13 cellular contexts compared by ENCODE assay signal in the genomic region with DNA sequence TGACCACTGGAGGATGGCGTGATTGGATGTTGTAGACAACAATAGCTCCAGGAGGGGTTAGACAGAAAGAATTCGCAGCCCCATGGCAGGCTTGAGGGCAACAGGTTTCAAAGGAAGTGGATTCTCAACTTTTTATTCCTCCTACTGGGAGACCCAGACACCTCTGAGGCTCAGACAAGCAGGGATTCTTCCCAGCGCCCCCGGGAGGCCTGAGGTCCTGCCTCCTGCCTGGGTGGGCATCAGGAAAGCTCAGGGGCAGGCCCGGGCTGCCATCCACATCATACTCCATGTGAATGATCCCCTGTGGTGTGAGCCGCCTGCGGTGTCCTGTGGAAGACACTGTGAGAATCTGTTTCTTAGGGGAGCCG.
"Had no signal": no experiment of that assay in that cellular context is flagged by ENCODE, and none has a peak within 500 bp of the region (broad histone marks: within the 10 kb centered on the region; RNA-seq: fewer than 3 reads in every experiment).

No MANE protein-coding gene starts in this region.

- H3K9me3 ChIP-seq: breast epithelium, tibial nerve had no signal

- H3K36me3 Mint-ChIP-seq: activated naive CD8-positive, alpha-beta T cell treated with anti-CD3 and anti-CD28 coated beads, Interleukin-2, amount 10 ng/mL, durations not matched to agents 7 days and 5 days; natural killer cell treated with Interleukin-12 subunit alpha and Interleukin-12 subunit beta and Interleukin-15 and Interleukin-18, amount 100 ng/mL, for 72 hours; stimulated activated effector memory CD8-positive, alpha-beta T cell treated with anti-CD3 and anti-CD28 coated beads, Interleukin-12 subunit alpha, Interleukin-12 subunit beta, amount 100 ng/mL, for 72 hours had no signal

- H3K4me1 Mint-ChIP-seq: activated B cell treated with CpG ODN at 0.5 μM for 24 hours; activated naive CD8-positive, alpha-beta T cell treated with anti-CD3 and anti-CD28 coated beads, Interleukin-2, amount 10 ng/mL, durations not matched to agents 7 days and 5 days; stimulated activated effector memory CD8-positive, alpha-beta T cell treated with anti-CD3 and anti-CD28 coated beads, Interleukin-12 subunit alpha, Interleukin-12 subunit beta, amount 100 ng/mL, for 72 hours had no signal

- H3K4me1 ChIP-seq: breast epithelium had no signal

- ATAC-seq: natural killer cell treated with Interleukin-12 subunit alpha and Interleukin-12 subunit beta and Interleukin-15 and Interleukin-18, amount 100 ng/mL, for 72 hours; stimulated activated effector memory CD8-positive, alpha-beta T cell treated with anti-CD3 and anti-CD28 coated beads, Interleukin-12 subunit alpha, Interleukin-12 subunit beta, amount 100 ng/mL, for 72 hours had no signal

- FAIRE-seq: frontal cortex had no signal

- H3K27me3 ChIP-seq: breast epithelium, tibial nerve had no signal

- H3K4me3 Mint-ChIP-seq: activated B cell treated with CpG ODN at 0.5 μM for 24 hours; activated naive CD8-positive, alpha-beta T cell treated with anti-CD3 and anti-CD28 coated beads, Interleukin-2, amount 10 ng/mL, durations not matched to agents 7 days and 5 days; natural killer cell treated with Interleukin-12 subunit alpha and Interleukin-12 subunit beta and Interleukin-15 and Interleukin-18, amount 100 ng/mL, for 72 hours; stimulated activated effector memory CD8-positive, alpha-beta T cell treated with anti-CD3 and anti-CD28 coated beads, Interleukin-12 subunit alpha, Interleukin-12 subunit beta, amount 100 ng/mL, for 72 hours; T-helper 1 cell treated with Interleukin-12 subunit alpha and Interleukin-12 subunit beta and Interleukin-4 antibody, amounts not matched to agents 30 μg/mL and 1 μg/mL, for 36 hours had no signal

- H3K27ac Mint-ChIP-seq: activated B cell treated with CpG ODN at 0.5 μM for 24 hours; activated naive CD8-positive, alpha-beta T cell treated with anti-CD3 and anti-CD28 coated beads, Interleukin-2, amount 10 ng/mL, durations not matched to agents 7 days and 5 days; natural killer cell treated with Interleukin-12 subunit alpha and Interleukin-12 subunit beta and Interleukin-15 and Interleukin-18, amount 100 ng/mL, for 72 hours; stimulated activated effector memory CD8-positive, alpha-beta T cell treated with anti-CD3 and anti-CD28 coated beads, Interleukin-12 subunit alpha, Interleukin-12 subunit beta, amount 100 ng/mL, for 72 hours; T-helper 1 cell treated with Interleukin-12 subunit alpha and Interleukin-12 subunit beta and Interleukin-4 antibody, amounts not matched to agents 30 μg/mL and 1 μg/mL, for 36 hours had no signal

- H3K4me3 ChIP-seq: breast epithelium, skin epidermis, tibial nerve had no signal

- DNase-seq: activated CD4-positive, alpha-beta T cell treated with anti-CD3 and anti-CD28 coated beads, Interleukin-2, amount 50 U/mL, for 1 hour; activated naive CD8-positive, alpha-beta T cell treated with anti-CD3 and anti-CD28 coated beads, Interleukin-2, amount 10 ng/mL, durations not matched to agents 7 days and 5 days; aorta; kidney glomerular epithelial cell; SHP77 treated with DMSO at 0.1 percent for 48 hours had no signal

- H3K36me3 ChIP-seq: breast epithelium, tibial nerve had no signal

- H3K9me3 Mint-ChIP-seq: activated B cell treated with CpG ODN at 0.5 μM for 24 hours; activated naive CD8-positive, alpha-beta T cell treated with anti-CD3 and anti-CD28 coated beads, Interleukin-2, amount 10 ng/mL, durations not matched to agents 7 days and 5 days; natural killer cell treated with Interleukin-12 subunit alpha and Interleukin-12 subunit beta and Interleukin-15 and Interleukin-18, amount 100 ng/mL, for 72 hours; stimulated activated effector memory CD8-positive, alpha-beta T cell treated with anti-CD3 and anti-CD28 coated beads, Interleukin-12 subunit alpha, Interleukin-12 subunit beta, amount 100 ng/mL, for 72 hours; T-helper 1 cell treated with Interleukin-12 subunit alpha and Interleukin-12 subunit beta and Interleukin-4 antibody, amounts not matched to agents 30 μg/mL and 1 μg/mL, for 36 hours had no signal
